In the genomic region with DNA sequence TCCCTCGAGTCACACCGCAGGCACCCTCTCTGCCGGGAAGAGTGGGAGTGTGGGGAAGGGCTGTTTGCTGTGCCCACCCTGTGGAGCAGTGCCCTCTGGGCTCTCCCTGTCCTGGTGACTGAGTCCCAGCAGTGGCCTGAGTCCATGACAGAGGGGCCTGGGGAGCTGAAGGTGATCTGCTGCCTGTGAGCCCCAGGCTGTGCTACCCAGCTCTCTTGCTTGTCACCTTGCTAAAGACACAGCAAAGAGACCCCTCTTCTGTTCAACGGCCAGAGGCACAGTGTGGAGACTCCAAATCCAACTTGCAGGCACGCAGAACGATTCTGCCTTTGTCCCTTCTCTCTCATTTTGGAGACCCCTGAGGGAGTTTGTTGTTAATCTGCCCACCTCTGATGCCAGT, we compare ENCODE assay signal across 13 cellular contexts.
DNase-seq lines count a peak whose midpoint lies in the region; ATAC-seq, FAIRE-seq and TF ChIP-seq lines count a peak whose summit lies in the region.
"Had no signal": no experiment of that assay in that cellular context is flagged by ENCODE, and none has a peak within 500 bp of the region (broad histone marks: within the 10 kb centered on the region; RNA-seq: fewer than 3 reads in every experiment).

No MANE protein-coding gene starts in this region.

- peaks cover 6% of the 10 kb centered on the region for H3K27me3 Mint-ChIP-seq in GM23338 (ENCODE audit: insufficient read depth, low read depth, poor library complexity)
- peaks cover 17% of the 10 kb centered on the region for H3K27me3 Mint-ChIP-seq in activated T-helper 17 cell treated with anti-CD3 and anti-CD28 coated beads, Interleukin-2, amount 50 U/mL, for 72 hours

- intact Hi-C loops in K562 (cut with micrococcal nuclease) (no loop called here), stomach (cut with DNase I; ENCODE audit: low total_unique reads) (no loop called here)

- H3K27ac ChIP-seq in GM23338 (ENCODE audit: low read depth): no peak overlapping the region
- no peak overlapping the region for H3K27ac ChIP-seq in K562 (ENCODE audit: extremely low read depth, low read depth, low read length)
- peak overlapping the region; percentile 38 to 55 for H3K27ac ChIP-seq in esophagus (ENCODE audit: low read depth in 2 of 2, low read length in 1 of 2)
- H3K27ac ChIP-seq in stomach: peak overlapping the region in 3 of 5 donors; percentile 41 to 68 (median 48)

- no TSS peak for BruUV-seq in K562 (replicated peaks; lab: Mats Ljungman, UMichigan)

- H3K27me3 ChIP-seq in GM23338 (ENCODE audit: insufficient read depth) (no peaks in the 10 kb centered on the region), K562 (ENCODE audit: control insufficient read depth in 2 of 2, insufficient read depth in 2 of 2, low read length in 2 of 2) (no peaks in the 10 kb centered on the region), esophagus (ENCODE audit: control insufficient read depth in 1 of 2, insufficient read depth in 2 of 2, low read length in 2 of 2) (no peaks in the 10 kb centered on the region), stomach (no peaks in the 10 kb centered on the region), BE2C (no peaks in the 10 kb centered on the region)

- H3F3A ChIP-seq in GM23338 (replicated peaks; ENCODE audit: low read depth): no peaks in the 10 kb centered on the region

- no peak overlapping the region for H3K4me3 Mint-ChIP-seq in GM23338
- H3K4me3 Mint-ChIP-seq in activated T-helper 17 cell treated with anti-CD3 and anti-CD28 coated beads, Interleukin-2, amount 50 U/mL, for 72 hours: no peak overlapping the region
- H3K4me3 Mint-ChIP-seq: CD8-positive, alpha-beta T cell had no signal

- TF ChIP-seq EP300 in K562 (IDR thresholded peaks at IDR 0.05; ENCODE audit: low read length) (no peak), stomach (IDR thresholded peaks at IDR 0.05) (no peak)

- H3K9me1 ChIP-seq in K562 (ENCODE audit: control insufficient read depth, insufficient read depth, low read length): no peaks in the 10 kb centered on the region

- H3K9me3 Mint-ChIP-seq in GM23338: no peaks in the 10 kb centered on the region
- H3K9me3 Mint-ChIP-seq in activated T-helper 17 cell treated with anti-CD3 and anti-CD28 coated beads, Interleukin-2, amount 50 U/mL, for 72 hours: no peaks in the 10 kb centered on the region
- H3K9me3 Mint-ChIP-seq: CD8-positive, alpha-beta T cell; HFFc6 had no signal

- H3K4me2 ChIP-seq in GM23338: no peak overlapping the region
- peak overlapping the region; percentile 28; the same call in 1 of the 2 replicates for H3K4me2 ChIP-seq in K562 (ENCODE audit: insufficient read depth, low read length)

- ATAC-seq in GM23338 (no peak), K562 (peak; percentile 20; the same call in 2 of the 3 replicates), GM18868 (IDR thresholded peaks at IDR 0.05; ENCODE audit: unreplicated experiment) (no peak)
- ATAC-seq in activated T-helper 17 cell treated with anti-CD3 and anti-CD28 coated beads, Interleukin-2, amount 50 U/mL, for 72 hours (replicated peaks): no peak
- ATAC-seq: CD8-positive, alpha-beta T cell had no signal

- H3K79me2 ChIP-seq in GM23338 (replicated peaks; ENCODE audit: insufficient read depth) (no peaks in the 10 kb centered on the region), K562 (ENCODE audit: control insufficient read depth, insufficient read depth, low read length) (no peaks in the 10 kb centered on the region)

- no peaks in the 10 kb centered on the region for H3K9me2 ChIP-seq in GM23338 (ENCODE audit: insufficient read depth)

- H2AFZ ChIP-seq in GM23338 (peak overlapping the region; percentile 76; the same call in 1 of the 2 replicates), K562 (ENCODE audit: low read depth, low read length) (peak overlapping the region; percentile 84)

- CTCF ChIA-PET in K562 (lab: Yijun Ruan, JAX; ENCODE audit: low intra/inter-chr PET ratio): no interaction called here

- H3K36me3 Mint-ChIP-seq in GM23338 (ENCODE audit: low read depth): peaks cover 5% of the 10 kb centered on the region; the same call in 1 of the 3 replicates
- no peaks in the 10 kb centered on the region for H3K36me3 Mint-ChIP-seq in activated T-helper 17 cell treated with anti-CD3 and anti-CD28 coated beads, Interleukin-2, amount 50 U/mL, for 72 hours (ENCODE audit: low read depth)
- H3K36me3 Mint-ChIP-seq: CD8-positive, alpha-beta T cell had no signal

- peak overlapping the region in 1 of 2 experiments; percentile 53; a peak in 2 of 4 replicates for H3K9ac ChIP-seq in K562 (ENCODE audit: insufficient read depth in 1 of 2, low read depth in 2 of 2, low read length in 2 of 2)

- DNase-seq in GM23338 (ENCODE audit: low spot score): no peak
- no peak for DNase-seq in K562 (ENCODE audit: extremely low read depth in 1 of 4, low spot score in 3 of 4)
- DNase-seq in stomach: no peak
- no peak for DNase-seq in BE2C
- no peak for DNase-seq in iPS-NIHi7 (ENCODE audit: extremely low spot score)
- DNase-seq: CD8-positive, alpha-beta T cell; NCI-H187 treated with DMSO at 0.1 percent for 48 hours; NCI-H526 had no signal

- in situ Hi-C loops in K562 (cut with MboI): no loop called here

- WGBS in K562 (ENCODE audit: insufficient coverage, low coverage, missing lambda C conversion rate): 48% methylated on average over 5 of the region's 6 CpGs
- WGBS in esophagus, 2 donors: 78 to 84% methylated on average over 6 of the region's 6 CpGs
- 68 to 93% (median 75%) methylated on average over 6 of the region's 6 CpGs for WGBS in stomach, 5 donors

- H3K36me3 ChIP-seq in GM23338 (ENCODE audit: insufficient read depth) (no peaks in the 10 kb centered on the region), K562 (ENCODE audit: control insufficient read depth, insufficient read depth, low read length) (no peaks in the 10 kb centered on the region), esophagus (ENCODE audit: control insufficient read depth in 2 of 2, insufficient read depth in 2 of 2, low read length in 1 of 2) (no peaks in the 10 kb centered on the region), stomach (no peaks in the 10 kb centered on the region), BE2C (no peaks in the 10 kb centered on the region)

- peaks cover 24% of the 10 kb centered on the region for H3K4me1 ChIP-seq in GM23338 (ENCODE audit: insufficient read depth)
- peaks cover 9 to 30% of the 10 kb centered on the region in 2 experiments; a peak in 4 of 5 replicates for H3K4me1 ChIP-seq in K562 (replicated peaks in 1 of 2; ENCODE audit: control insufficient read depth in 2 of 2, insufficient read depth in 2 of 2, low read length in 2 of 2)
- H3K4me1 ChIP-seq in esophagus (ENCODE audit: control insufficient read depth in 2 of 2, insufficient read depth in 2 of 2, low read length in 1 of 2): peaks cover 2 to 13% of the 10 kb centered on the region in 2 donors
- H3K4me1 ChIP-seq in stomach: peaks cover 0 to 32% (median 0%) of the 10 kb centered on the region in 4 donors
- no peaks in the 10 kb centered on the region for H3K4me1 ChIP-seq in BE2C

- POLR2A ChIA-PET in K562 (lab: Yijun Ruan, JAX): interaction anchor here (0.5 to 3.3 kb wide), 6 partner anchors 12 to 313 kb away, joined by 3 to 15 read pairs (median 6); no protein-coding TSS in a partner anchor

- H4K20me1 ChIP-seq in GM23338 (replicated peaks; ENCODE audit: insufficient read depth): no peaks in the 10 kb centered on the region
- no peaks in the 10 kb centered on the region for H4K20me1 ChIP-seq in K562 (replicated peaks; ENCODE audit: control insufficient read depth, insufficient read depth, low read length)

- no peak overlapping the region for H3K4me3 ChIP-seq in GM23338
- no peak overlapping the region for H3K4me3 ChIP-seq in K562
- no peak overlapping the region for H3K4me3 ChIP-seq in esophagus (ENCODE audit: low read depth in 1 of 2, low read length in 2 of 2)
- no peak overlapping the region for H3K4me3 ChIP-seq in stomach
- H3K4me3 ChIP-seq in BE2C (ENCODE audit: low read depth, low read length): no peak overlapping the region

- TF ChIP-seq CTCF in GM23338 (conservative IDR thresholded peaks at IDR 0.05; ENCODE audit: low read depth in 2 of 2) (no peak), K562 (IDR thresholded peaks at IDR 0.05 in 2 of 3, conservative IDR thresholded peaks at IDR 0.05 in 1 of 3; ENCODE audit: insufficient read depth in 2 of 3, low read depth in 1 of 3, low read length in 3 of 3) (no peak), stomach (IDR thresholded peaks at IDR 0.05) (no peak), BE2C (IDR thresholded peaks at IDR 0.05; ENCODE audit: low read depth, low read length) (no peak)

- H3K4me1 Mint-ChIP-seq in GM23338: peaks cover 42% of the 10 kb centered on the region
- no peaks in the 10 kb centered on the region for H3K4me1 Mint-ChIP-seq in activated T-helper 17 cell treated with anti-CD3 and anti-CD28 coated beads, Interleukin-2, amount 50 U/mL, for 72 hours

- no peak overlapping the region for H3K27ac Mint-ChIP-seq in GM23338
- H3K27ac Mint-ChIP-seq in activated T-helper 17 cell treated with anti-CD3 and anti-CD28 coated beads, Interleukin-2, amount 50 U/mL, for 72 hours: no peak overlapping the region
- H3K27ac Mint-ChIP-seq: CD8-positive, alpha-beta T cell; HFFc6 had no signal

- no peaks in the 10 kb centered on the region for H3K9me3 ChIP-seq in K562 (replicated peaks; ENCODE audit: control insufficient read depth, insufficient read depth, low read depth, low read length)
- no peaks in the 10 kb centered on the region for H3K9me3 ChIP-seq in esophagus (ENCODE audit: control insufficient read depth in 2 of 2, insufficient read depth in 1 of 2, low read depth in 1 of 2, low read length in 1 of 2)
- H3K9me3 ChIP-seq in stomach: no peaks in the 10 kb centered on the region
- H3K9me3 ChIP-seq in BE2C: no peaks in the 10 kb centered on the region

- no peak for TF ChIP-seq POLR2A in K562 (conservative IDR thresholded peaks at IDR 0.05)
- no peak for TF ChIP-seq POLR2A in stomach (IDR thresholded peaks at IDR 0.05)

- no peak for FAIRE-seq in K562 (lab: Jason Lieb, UNC)
- FAIRE-seq: D721Med had no signal

- TF ChIP-seq RAD21 in K562 (CRISPR knock-in tag; conservative IDR thresholded peaks at IDR 0.05 in 1 of 2, IDR thresholded peaks at IDR 0.05 in 1 of 2): no peak

Comparison
In these comparisons a context has a peak if more than half of its experiments do, and no peak if none do; other contexts are left out.
1. H3K27ac ChIP-seq: peak in esophagus (2 of 2) and stomach (3 of 5); none in GM23338 (single experiment) and K562 (single experiment).